ENCODE assay signal across 19 cellular contexts in the genomic region with DNA sequence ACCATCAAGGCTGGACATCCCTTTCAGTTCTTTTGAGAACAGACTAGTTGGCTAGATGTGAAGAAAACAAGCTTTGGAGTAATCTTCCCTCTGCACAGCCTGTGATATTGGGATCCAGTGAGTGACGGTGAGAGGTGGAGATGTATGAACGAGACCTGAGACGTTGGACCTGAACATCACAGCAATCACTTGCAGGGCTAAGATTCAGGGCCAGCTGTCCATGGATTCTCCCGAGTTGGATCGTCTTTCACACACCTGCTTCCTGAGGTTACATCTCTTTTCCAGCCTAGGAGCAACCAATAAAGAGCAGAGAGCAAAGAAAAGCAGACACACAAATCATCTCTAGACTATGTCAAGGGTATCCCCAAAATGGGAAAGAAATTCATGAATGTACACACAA.
"Had no signal": no experiment of that assay in that cellular context is flagged by ENCODE, and none has a peak within 500 bp of the region (broad histone marks: within the 10 kb centered on the region; RNA-seq: fewer than 3 reads in every experiment).

No MANE protein-coding gene starts in this region.

- H3K36me3 Mint-ChIP-seq: brain had no signal

- H3K4me3 ChIP-seq: colonic mucosa, esophagus squamous epithelium, prostate gland, tibial nerve, uterus had no signal

- ATAC-seq: right cardiac atrium had no signal

- H3K36me3 ChIP-seq: colonic mucosa, esophagus squamous epithelium, prostate gland, tibial nerve, uterus had no signal

- H3K27me3 ChIP-seq: colonic mucosa, tibial nerve, uterus had no signal

- H3K27ac Mint-ChIP-seq: activated CD4-positive, alpha-beta T cell treated with anti-CD3 and anti-CD28 coated beads, Interleukin-2, amount 10 ng/mL, durations not matched to agents 7 days and 5 days; activated naive CD8-positive, alpha-beta T cell had no signal

- H3K9me3 Mint-ChIP-seq: activated CD4-positive, alpha-beta T cell treated with anti-CD3 and anti-CD28 coated beads, Interleukin-2, amount 10 ng/mL, durations not matched to agents 7 days and 5 days; brain had no signal

- DNase-seq: activated CD4-positive, alpha-beta T cell treated with anti-CD3 and anti-CD28 coated beads, Interleukin-2, amount 10 ng/mL, durations not matched to agents 7 days and 5 days; activated CD4-positive, CD25-positive, alpha-beta regulatory T cell; activated CD8-positive, alpha-beta memory T cell treated with anti-CD3 and anti-CD28 coated beads, Interleukin-2, amount 50 U/mL, for 48 hours; activated gamma-delta T cell treated with Interleukin-2 at 50 U/mL for 16 hours; central memory CD4-positive, alpha-beta T cell; colonic mucosa; esophagus squamous epithelium; kidney glomerular epithelial cell; mesendoderm; nephron progenitor cell; right cardiac atrium; small intestine; stimulated activated CD4-positive, alpha-beta T cell treated with anti-CD3 and anti-CD28 coated beads, Interleukin-4, amount 100 ng/mL, for 24 hours; stimulated activated naive CD4-positive, alpha-beta T cell; uterus had no signal

- H3K27ac ChIP-seq: colonic mucosa, esophagus squamous epithelium, prostate gland, uterus had no signal

- H3K9me3 ChIP-seq: colonic mucosa, esophagus squamous epithelium, prostate gland, tibial nerve, uterus had no signal

- H3K4me3 Mint-ChIP-seq: activated CD4-positive, alpha-beta T cell treated with anti-CD3 and anti-CD28 coated beads, Interleukin-2, amount 10 ng/mL, durations not matched to agents 7 days and 5 days; activated naive CD8-positive, alpha-beta T cell; brain; nephron progenitor cell had no signal

- H3K4me1 ChIP-seq: colonic mucosa, prostate gland, uterus had no signal
